Comparison of ENCODE assay signal across 1 cellular context in the genomic region with DNA sequence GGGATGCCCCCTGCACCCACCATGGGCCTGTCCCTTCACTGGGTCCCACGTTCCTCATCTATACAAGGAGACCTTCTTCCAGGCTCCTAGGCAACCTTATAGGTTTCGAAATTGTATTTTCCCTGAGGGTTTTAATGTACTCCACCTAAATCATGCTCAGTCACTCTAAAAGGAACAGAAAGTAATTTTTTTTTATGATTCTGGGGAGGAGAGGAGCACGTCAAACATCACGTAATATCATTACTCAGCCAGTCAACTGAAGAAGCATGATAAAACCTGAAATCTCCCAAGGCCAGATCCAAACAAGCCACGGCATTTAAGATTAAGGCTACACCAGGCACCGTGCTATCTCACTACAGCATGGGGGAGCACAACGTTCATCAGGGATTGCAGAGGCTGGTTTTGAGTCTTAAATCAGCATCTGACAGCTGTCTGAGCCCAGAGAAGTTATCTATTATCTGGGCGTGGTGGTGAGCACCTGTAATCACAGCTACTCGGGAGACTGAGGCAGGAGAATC.
TF ChIP-seq lines count a peak whose summit lies in the region.

No MANE protein-coding gene starts in this region.

TF ChIP-seq in GM12878, 131 proteins besides CTCF, POLR2A, EP300 and RAD21 (continued from another document):
- TF ChIP-seq, protein P1, sequence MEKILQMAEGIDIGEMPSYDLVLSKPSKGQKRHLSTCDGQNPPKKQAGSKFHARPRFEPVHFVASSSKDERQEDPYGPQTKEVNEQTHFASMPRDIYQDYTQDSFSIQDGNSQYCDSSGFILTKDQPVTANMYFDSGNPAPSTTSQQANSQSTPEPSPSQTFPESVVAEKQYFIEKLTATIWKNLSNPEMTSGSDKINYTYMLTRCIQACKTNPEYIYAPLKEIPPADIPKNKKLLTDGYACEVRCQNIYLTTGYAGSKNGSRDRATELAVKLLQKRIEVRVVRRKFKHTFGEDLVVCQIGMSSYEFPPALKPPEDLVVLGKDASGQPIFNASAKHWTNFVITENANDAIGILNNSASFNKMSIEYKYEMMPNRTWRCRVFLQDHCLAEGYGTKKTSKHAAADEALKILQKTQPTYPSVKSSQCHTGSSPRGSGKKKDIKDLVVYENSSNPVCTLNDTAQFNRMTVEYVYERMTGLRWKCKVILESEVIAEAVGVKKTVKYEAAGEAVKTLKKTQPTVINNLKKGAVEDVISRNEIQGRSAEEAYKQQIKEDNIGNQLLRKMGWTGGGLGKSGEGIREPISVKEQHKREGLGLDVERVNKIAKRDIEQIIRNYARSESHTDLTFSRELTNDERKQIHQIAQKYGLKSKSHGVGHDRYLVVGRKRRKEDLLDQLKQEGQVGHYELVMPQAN (conservative IDR thresholded peaks at IDR 0.05): no peak
- TF ChIP-seq ZBTB4 (CRISPR knock-in tag; IDR thresholded peaks at IDR 0.05) (no peak), NFIC (IDR thresholded peaks at IDR 0.05; ENCODE audit: low read depth, low read length) (no peak), ZNF384 (IDR thresholded peaks at IDR 0.05; ENCODE audit: borderline replicate concordance, low read depth, low read length) (peak; percentile 46; the same call in 1 of the 2 replicates), SUPT20H (IDR thresholded peaks at IDR 0.05; ENCODE audit: borderline replicate concordance, control insufficient read depth, low read depth, low read length) (no peak), MTA2 (IDR thresholded peaks at IDR 0.05; ENCODE audit: low read depth) (no peak), IKZF1 (conservative IDR thresholded peaks at IDR 0.05) (no peak), BACH1 (IDR thresholded peaks at IDR 0.05; ENCODE audit: borderline replicate concordance) (no peak), HDAC2 (IDR thresholded peaks at IDR 0.05) (no peak), CREM (IDR thresholded peaks at IDR 0.05; ENCODE audit: low read depth) (no peak), BCL11A (IDR thresholded peaks at IDR 0.05; ENCODE audit: low read depth, low read length) (peak; percentile 10; the same call in 1 of the 2 replicates), CREB1 (IDR thresholded peaks at IDR 0.05; ENCODE audit: low read depth) (no peak)
- TF ChIP-seq, protein P2, sequence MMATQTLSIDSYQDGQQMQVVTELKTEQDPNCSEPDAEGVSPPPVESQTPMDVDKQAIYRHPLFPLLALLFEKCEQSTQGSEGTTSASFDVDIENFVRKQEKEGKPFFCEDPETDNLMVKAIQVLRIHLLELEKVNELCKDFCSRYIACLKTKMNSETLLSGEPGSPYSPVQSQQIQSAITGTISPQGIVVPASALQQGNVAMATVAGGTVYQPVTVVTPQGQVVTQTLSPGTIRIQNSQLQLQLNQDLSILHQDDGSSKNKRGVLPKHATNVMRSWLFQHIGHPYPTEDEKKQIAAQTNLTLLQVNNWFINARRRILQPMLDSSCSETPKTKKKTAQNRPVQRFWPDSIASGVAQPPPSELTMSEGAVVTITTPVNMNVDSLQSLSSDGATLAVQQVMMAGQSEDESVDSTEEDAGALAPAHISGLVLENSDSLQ (IDR thresholded peaks at IDR 0.05): peak; percentile 30; the same call in 1 of the 2 replicates
